In the genomic region with DNA sequence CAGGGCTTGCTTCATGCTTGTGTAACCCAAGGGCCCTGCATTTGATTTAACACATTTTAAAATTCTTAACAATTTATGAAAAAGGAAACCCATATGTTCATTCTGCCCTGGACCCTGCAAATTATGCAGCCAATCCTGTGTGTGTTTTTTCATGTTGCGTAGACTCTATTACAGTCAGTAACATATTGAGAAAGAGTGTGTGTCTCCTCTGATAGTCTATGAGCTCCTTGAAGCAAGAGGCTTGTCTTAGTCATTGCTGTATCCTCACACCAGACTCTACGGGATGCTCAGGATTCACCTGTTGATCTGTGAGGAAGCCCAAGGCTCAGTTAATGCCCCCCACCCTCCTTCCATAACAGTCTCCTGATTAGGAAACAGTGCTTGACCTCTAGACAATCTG, we compare ENCODE assay signal across 16 cellular contexts.
A peak's percentile ranks its signal among the peaks of the same experiment; 100 is the strongest.
DNase-seq lines count a peak whose midpoint lies in the region; ATAC-seq and TF ChIP-seq lines count a peak whose summit lies in the region.
"Had no signal": no experiment of that assay in that cellular context is flagged by ENCODE, and none has a peak within 500 bp of the region (broad histone marks: within the 10 kb centered on the region; RNA-seq: fewer than 3 reads in every experiment).

No MANE protein-coding gene starts in this region.

- CTCF ChIA-PET in activated CD8-positive, alpha-beta memory T cell treated with anti-CD3 and anti-CD28 coated beads, Interleukin-2, amount 10 ng/mL, durations not matched to agents 7 days and 5 days (lab: Charles Lee) = interaction anchor here (1.1 to 1.2 kb wide), 2 partner anchors 9 to 22 kb away, joined by 3 to 4 read pairs; no protein-coding TSS in a partner anchor

- no peak for DNase-seq in activated CD8-positive, alpha-beta memory T cell treated with anti-CD3 and anti-CD28 coated beads, Interleukin-2, amount 10 ng/mL, durations not matched to agents 7 days and 5 days
- DNase-seq in activated CD8-positive, alpha-beta memory T cell treated with anti-CD3 and anti-CD28 coated beads, Interleukin-2, amount 50 U/mL, for 4 hours = no peak
- DNase-seq in T-helper 17 cell = no peak
- no peak for DNase-seq in nephron progenitor cell
- DNase-seq in DMS 273 (lab: John Stamatoyannopoulos, UW; ENCODE audit: unreplicated experiment) = no peak
- DNase-seq in GOT3 (lab: John Stamatoyannopoulos, UW) = no peak
- DNase-seq: amniotic stem cell, dorsolateral prefrontal cortex, foreskin fibroblast, HCEC 1CT, islet precursor cell, NCI-H345, SHP77 treated with DMSO at 0.1 percent for 48 hours had no signal

- peak overlapping the region; percentile 97 for H3K27ac Mint-ChIP-seq in activated CD8-positive, alpha-beta memory T cell treated with anti-CD3 and anti-CD28 coated beads, Interleukin-2, amount 10 ng/mL, durations not matched to agents 7 days and 5 days
- H3K27ac Mint-ChIP-seq in T-helper 17 cell (peak overlapping the region; percentile 92), nephron progenitor cell (peak overlapping the region; percentile 16)

- TF ChIP-seq CTCF in nephron progenitor cell (IDR thresholded peaks at IDR 0.05) = no peak

- H3K27me3 Mint-ChIP-seq in activated CD8-positive, alpha-beta memory T cell treated with anti-CD3 and anti-CD28 coated beads, Interleukin-2, amount 10 ng/mL, durations not matched to agents 7 days and 5 days = no peaks in the 10 kb centered on the region
- H3K27me3 Mint-ChIP-seq in T-helper 17 cell (no peaks in the 10 kb centered on the region), nephron progenitor cell (ENCODE audit: low read depth, poor library complexity) (peaks cover 4% of the 10 kb centered on the region)

- peaks cover 61% of the 10 kb centered on the region for H3K4me1 Mint-ChIP-seq in activated CD8-positive, alpha-beta memory T cell treated with anti-CD3 and anti-CD28 coated beads, Interleukin-2, amount 10 ng/mL, durations not matched to agents 7 days and 5 days
- H3K4me1 Mint-ChIP-seq in T-helper 17 cell (peaks cover 50% of the 10 kb centered on the region), nephron progenitor cell (peaks cover 38% of the 10 kb centered on the region)

- H3K9me3 ChIP-seq in T-helper 17 cell (ENCODE audit: control insufficient read depth, low read length, poor library complexity, severe bottlenecking) = no peaks in the 10 kb centered on the region
- H3K9me3 ChIP-seq: upper lobe of left lung had no signal

- peaks cover 6% of the 10 kb centered on the region for H3K36me3 Mint-ChIP-seq in activated CD8-positive, alpha-beta memory T cell treated with anti-CD3 and anti-CD28 coated beads, Interleukin-2, amount 10 ng/mL, durations not matched to agents 7 days and 5 days
- H3K36me3 Mint-ChIP-seq in T-helper 17 cell (ENCODE audit: low read depth) (no peaks in the 10 kb centered on the region), nephron progenitor cell (ENCODE audit: low read depth) (no peaks in the 10 kb centered on the region)

- no peaks in the 10 kb centered on the region for H3K9me3 Mint-ChIP-seq in activated CD8-positive, alpha-beta memory T cell treated with anti-CD3 and anti-CD28 coated beads, Interleukin-2, amount 10 ng/mL, durations not matched to agents 7 days and 5 days (ENCODE audit: low read depth)
- peaks cover 1% of the 10 kb centered on the region for H3K9me3 Mint-ChIP-seq in nephron progenitor cell

- peak; percentile 28 for ATAC-seq in activated CD8-positive, alpha-beta memory T cell treated with anti-CD3 and anti-CD28 coated beads, Interleukin-2, amount 10 ng/mL, durations not matched to agents 7 days and 5 days
- ATAC-seq in HG03175 (IDR thresholded peaks at IDR 0.05; ENCODE audit: unreplicated experiment) (peak; percentile 8), T-helper 17 cell (peak; percentile 3), GM21526 (IDR thresholded peaks at IDR 0.05; ENCODE audit: low FRiP score, unreplicated experiment) (no peak)

- peak overlapping the region; percentile 52 for H3K4me3 Mint-ChIP-seq in activated CD8-positive, alpha-beta memory T cell treated with anti-CD3 and anti-CD28 coated beads, Interleukin-2, amount 10 ng/mL, durations not matched to agents 7 days and 5 days
- H3K4me3 Mint-ChIP-seq in T-helper 17 cell (peak overlapping the region; percentile 58), nephron progenitor cell (no peak overlapping the region)

Comparison
In these comparisons a context has a peak if more than half of its experiments do, and no peak if none do; other contexts are left out.
1. H3K27ac Mint-ChIP-seq: peak in every context shown above with its lines; median percentile 97 in activated CD8-positive, alpha-beta memory T cell treated with anti-CD3 and anti-CD28 coated beads, Interleukin-2, amount 10 ng/mL, durations not matched to agents 7 days and 5 days; 92 in T-helper 17 cell; 16 in nephron progenitor cell.